ENCODE assay signal across 19 cellular contexts in genomic region chr1:229205854-229206253, GRCh38.
A peak's percentile ranks its signal among the peaks of the same experiment; 100 is the strongest.
DNase-seq lines count a peak whose midpoint lies in the region; ATAC-seq and TF ChIP-seq lines count a peak whose summit lies in the region.
"Had no signal": no experiment of that assay in that cellular context is flagged by ENCODE, and none has a peak within 500 bp of the region (broad histone marks: within the 10 kb centered on the region; RNA-seq: fewer than 3 reads in every experiment).

No MANE protein-coding gene starts in this region.

- H3K18ac ChIP-seq in mesenchymal stem cell (ENCODE audit: low read depth in 1 of 2, low read length in 2 of 2) = peak overlapping the region in 1 of 2 experiments; percentile 48

- H3K9me3 ChIP-seq in mesenchymal stem cell (ENCODE audit: control insufficient read depth, low read length) = peaks cover 4% of the 10 kb centered on the region
- no peaks in the 10 kb centered on the region for H3K9me3 ChIP-seq in thoracic aorta

- DNase-seq in NCI-H2107 treated with DMSO at 0.1 percent for 48 hours (lab: John Stamatoyannopoulos, UW; ENCODE audit: unreplicated experiment) (peak; percentile 27), NCI-H2107 (lab: John Stamatoyannopoulos, UW) (no peak), NCI-H524 (lab: John Stamatoyannopoulos, UW) (peak; percentile 44 to 78), mesenchymal stem cell (no peak), thoracic aorta (ENCODE audit: low spot score) (no peak), NCI-H2029 (lab: John Stamatoyannopoulos, UW) (no peak), HuH-7.5 (ENCODE audit: low spot score) (no peak), brain microvascular endothelial cell (no peak)
- DNase-seq: activated CD4-positive, alpha-beta memory T cell treated with anti-CD3 and anti-CD28 coated beads for 36 hours; activated T-cell treated with anti-CD3 and anti-CD28 coated beads, Interleukin-2, amount 50 U/mL, for 1 hour; C1 segment of cervical spinal cord; DMS153; dorsolateral prefrontal cortex; erythroblast; NCI-H2081; NK-92 treated with Interleukin-12 subunit alpha and Interleukin-12 subunit beta, amount 100 ng/mL, for 24 hours; stimulated activated CD4-positive, alpha-beta T cell treated with anti-CD3 and anti-CD28 coated beads, Interleukin-4, amount 100 ng/mL, for 1 hour had no signal

- H3K9ac ChIP-seq in mesenchymal stem cell (ENCODE audit: low read length) = peak overlapping the region; percentile 80

- WGBS in mesenchymal stem cell = 89% methylated on average over 8 of the region's 8 CpGs

- H3K23ac ChIP-seq in mesenchymal stem cell (ENCODE audit: low read length in 2 of 2) = no peak overlapping the region

- H4K8ac ChIP-seq in mesenchymal stem cell (ENCODE audit: low read length) = no peak overlapping the region

- no peak overlapping the region for H3K4me2 ChIP-seq in mesenchymal stem cell (ENCODE audit: low read length, poor library complexity, severe bottlenecking)

- no peak overlapping the region for H4K91ac ChIP-seq in mesenchymal stem cell (ENCODE audit: low read length)

- no peak overlapping the region for H2BK5ac ChIP-seq in mesenchymal stem cell (ENCODE audit: low read depth, low read length, poor library complexity, severe bottlenecking)

- H2BK120ac ChIP-seq in mesenchymal stem cell (ENCODE audit: low read depth, low read length) = no peak overlapping the region

- H3K4me3 ChIP-seq in mesenchymal stem cell (ENCODE audit: insufficient read depth in 1 of 2, low read depth in 1 of 2, low read length in 2 of 2) = no peak overlapping the region
- no peak overlapping the region for H3K4me3 ChIP-seq in thoracic aorta
- H3K4me3 ChIP-seq in brain microvascular endothelial cell (ENCODE audit: low read depth, low read length) = no peak overlapping the region
- H3K4me3 ChIP-seq: dorsolateral prefrontal cortex had no signal

- H3K27ac ChIP-seq in mesenchymal stem cell (ENCODE audit: low read length, poor library complexity, severe bottlenecking) (no peak overlapping the region), thoracic aorta (peak overlapping the region; percentile 85), brain microvascular endothelial cell (no peak overlapping the region)
- H3K27ac ChIP-seq: 22Rv1 had no signal

- H3K14ac ChIP-seq in mesenchymal stem cell (ENCODE audit: low read length in 2 of 2) = no peak overlapping the region

- no peak overlapping the region for H2AK5ac ChIP-seq in mesenchymal stem cell (ENCODE audit: low read length, severe bottlenecking)

- H3K27me3 ChIP-seq in mesenchymal stem cell (ENCODE audit: control insufficient read depth in 1 of 2, insufficient read depth in 1 of 2, low read length in 2 of 2) (peaks cover 10 to 40% of the 10 kb centered on the region in 2 experiments), thoracic aorta (replicated peaks; ENCODE audit: insufficient read depth) (no peaks in the 10 kb centered on the region), brain microvascular endothelial cell (replicated peaks) (peaks cover 7% of the 10 kb centered on the region)
- H3K27me3 ChIP-seq: dorsolateral prefrontal cortex had no signal

- no peak overlapping the region for H2BK15ac ChIP-seq in mesenchymal stem cell (ENCODE audit: low read depth, poor library complexity, severe bottlenecking)

- peak overlapping the region in 1 of 2 experiments; percentile 75 for H2BK12ac ChIP-seq in mesenchymal stem cell (ENCODE audit: low read length in 2 of 2)

- H3K4ac ChIP-seq in mesenchymal stem cell (ENCODE audit: low read depth in 1 of 2, low read length in 2 of 2) = no peak overlapping the region

- in situ Hi-C loops in brain microvascular endothelial cell (cut with HindIII; ENCODE audit: low pct_ligation_motif_present, low sequenced_read_pairs) = no loop called here

- ATAC-seq in thoracic aorta (ENCODE audit: insufficient number of reproducible peaks, low FRiP score, low read depth) = peak; percentile 14

- no peaks in the 10 kb centered on the region for H3K36me3 ChIP-seq in mesenchymal stem cell (ENCODE audit: control insufficient read depth in 1 of 2, insufficient read depth in 2 of 2, low read depth in 1 of 2, low read length in 2 of 2)
- H3K36me3 ChIP-seq in thoracic aorta = no peaks in the 10 kb centered on the region
- H3K36me3 ChIP-seq in brain microvascular endothelial cell (replicated peaks) = no peaks in the 10 kb centered on the region
- H3K36me3 ChIP-seq: WERI-Rb-1 had no signal

- no peak for TF ChIP-seq CTCF in thoracic aorta (IDR thresholded peaks at IDR 0.05)
- no peak for TF ChIP-seq CTCF in brain microvascular endothelial cell (IDR thresholded peaks at IDR 0.05; ENCODE audit: low read depth, low read length, missing control alignments)

- H2AFZ ChIP-seq in mesenchymal stem cell (ENCODE audit: low read depth, low read length) = no peak overlapping the region

- H3K4me1 ChIP-seq in mesenchymal stem cell (ENCODE audit: control insufficient read depth, insufficient read depth, low read depth, low read length) (no peaks in the 10 kb centered on the region), thoracic aorta (ENCODE audit: control insufficient read depth in 1 of 2, low read depth in 2 of 2) (peaks cover 9 to 28% of the 10 kb centered on the region in 2 donors)

- H3K79me1 ChIP-seq in mesenchymal stem cell (replicated peaks; ENCODE audit: low read length, poor library complexity, severe bottlenecking) = no peaks in the 10 kb centered on the region

Comparison
In these comparisons a context has a peak if more than half of its experiments do, and no peak if none do; other contexts are left out.
1. DNase-seq: peak in NCI-H2107 treated with DMSO at 0.1 percent for 48 hours (single experiment) and NCI-H524 (2 of 2); none in NCI-H2107 (single experiment), mesenchymal stem cell (single experiment), thoracic aorta (single experiment), NCI-H2029 (single experiment), HuH-7.5 (single experiment) and brain microvascular endothelial cell (single experiment).
2. H3K27ac ChIP-seq: peak in thoracic aorta (2 of 2); none in mesenchymal stem cell (single experiment) and brain microvascular endothelial cell (single experiment).